In genomic region chr3:69120879-69121464, GRCh38 we compare ENCODE assay signal across 8 cellular contexts. TPM values are rescaled to one million over a fixed set of nuclear protein-coding genes. Genes with fewer than 3 reads are reported as not detected.
DNase-seq lines count a peak whose midpoint lies in the region; ATAC-seq and TF ChIP-seq lines count a peak whose summit lies in the region.

No MANE protein-coding gene starts in this region.

- TF ChIP-seq CTCF in MM.1S (IDR thresholded peaks at IDR 0.05; ENCODE audit: low read length) (peak; percentile 94), gastrocnemius medialis (IDR thresholded peaks at IDR 0.05 in 4 of 5, conservative IDR thresholded peaks at IDR 0.05 in 1 of 5) (peak; percentile 91 to 93 (median 92))

- H3K27me3 ChIP-seq in MM.1S (replicated peaks; ENCODE audit: insufficient read depth, low read length) (no peaks in the 10 kb centered on the region), right cardiac atrium (ENCODE audit: control insufficient read depth, insufficient read depth) (no peaks in the 10 kb centered on the region), gastrocnemius medialis (no peaks in the 10 kb centered on the region)

- H3K4me3 ChIP-seq in MM.1S (ENCODE audit: low read length) (no peak overlapping the region), right cardiac atrium (ENCODE audit: low read length) (peak overlapping the region; percentile 56), gastrocnemius medialis (peak overlapping the region; percentile 25 to 54 (median 48))

- H3K79me2 ChIP-seq in MM.1S (ENCODE audit: low read length), result no peaks in the 10 kb centered on the region

- no peak overlapping the region for H3K27ac ChIP-seq in MM.1S (ENCODE audit: low read length)
- H3K27ac ChIP-seq in right cardiac atrium (ENCODE audit: low read length), result no peak overlapping the region
- peak overlapping the region; percentile 95 to 97 (median 96) for H3K27ac ChIP-seq in gastrocnemius medialis

- no peak overlapping the region for H3K9ac ChIP-seq in MM.1S (ENCODE audit: low read length)

- 0% methylated on average over 1 of the region's 1 CpG for WGBS in right cardiac atrium

- intact Hi-C loops in right cardiac atrium (cut with DNase I), result no loop called here
- intact Hi-C loops in gastrocnemius medialis (cut with DNase I; ENCODE audit: low total_unique reads), result loop anchor here (1.0 to 10.0 kb wide), 5 partner anchors 28 to 1944 kb away; no protein-coding TSS in a partner anchor

- peak overlapping the region; percentile 53 for H2AFZ ChIP-seq in MM.1S (ENCODE audit: low read length)

- H3K36me3 ChIP-seq in MM.1S (replicated peaks; ENCODE audit: insufficient read depth, low read length) (no peaks in the 10 kb centered on the region), gastrocnemius medialis (no peaks in the 10 kb centered on the region)

- peak overlapping the region; percentile 27; the same call in 1 of the 2 replicates for H3K4me2 ChIP-seq in MM.1S (ENCODE audit: low read depth, low read length)

- H3F3A ChIP-seq in MM.1S (ENCODE audit: insufficient read depth, low read length), result 0 out of 2 replicates have a peak, but pooled peaks cover 3% of the 10 kb centered on the region

- in situ Hi-C loops in G401 (cut with HindIII; ENCODE audit: low sequenced_read_pairs), result no loop called here
- in situ Hi-C loops in gastrocnemius medialis (cut with MboI; ENCODE audit: low sequenced_read_pairs in 4 of 4), result no loop called here

- peaks cover 13% of the 10 kb centered on the region for H3K4me1 ChIP-seq in MM.1S (ENCODE audit: low read length)
- H3K4me1 ChIP-seq in right cardiac atrium (ENCODE audit: control insufficient read depth, insufficient read depth, low read length), result peaks cover 1% of the 10 kb centered on the region
- H3K4me1 ChIP-seq in gastrocnemius medialis, result peaks cover 13 to 52% of the 10 kb centered on the region in 2 donors

- H3K9me2 ChIP-seq in MM.1S (replicated peaks; ENCODE audit: insufficient read depth, low read length), result no peaks in the 10 kb centered on the region

- TF ChIP-seq POLR2A in gastrocnemius medialis (IDR thresholded peaks at IDR 0.05), result no peak

- H3K9me3 ChIP-seq in MM.1S (replicated peaks; ENCODE audit: insufficient read depth, low read length), result no peaks in the 10 kb centered on the region
- no peaks in the 10 kb centered on the region for H3K9me3 ChIP-seq in right cardiac atrium (ENCODE audit: control insufficient read depth, low read length)
- H3K9me3 ChIP-seq in gastrocnemius medialis, result no peaks in the 10 kb centered on the region

- H4K20me1 ChIP-seq in MM.1S (ENCODE audit: insufficient read depth, low read length), result no peaks in the 10 kb centered on the region

- DNase-seq in G401 (ENCODE audit: low spot score), result peak; percentile 80
- DNase-seq in MM.1S, result peak; percentile 90
- peak; percentile 46 for DNase-seq in SKM-1 treated with dmso at 0.1 percent for 144 hours (lab: John Stamatoyannopoulos, UW; ENCODE audit: unreplicated experiment)
- peak; percentile 66 for DNase-seq in activated naive CD8-positive, alpha-beta T cell treated with anti-CD3 and anti-CD28 coated beads, Interleukin-2, amount 50 U/mL, for 16 hours (ENCODE audit: low read depth, low spot score)
- peak in 2 of 3 donors; percentile 36 to 62 for DNase-seq in right cardiac atrium
- peak; percentile 73 to 92 for DNase-seq in gastrocnemius medialis

- peak; percentile 78 for ATAC-seq in GM21825 (IDR thresholded peaks at IDR 0.05; ENCODE audit: unreplicated experiment)
- ATAC-seq in right cardiac atrium, result peak; percentile 30 to 33
- peak; percentile 43 to 49 for ATAC-seq in gastrocnemius medialis
- ATAC-seq in GM21515 (IDR thresholded peaks at IDR 0.05; ENCODE audit: unreplicated experiment), result no peak

RNA-seq across cellular contexts. Expression of gene LMOD3, which starts 1.4 kb away (rescaled TPM):
- not detected in 2 replicates for total RNA-seq in G401 (2014; rRNA removed; shearing (Covaris generic))
- total RNA-seq in right cardiac atrium (100 to 1,000 TPM in 1 of 4 donors, 10 to 100 TPM in 3; 44.1 to 127 (median 62.9) TPM), gastrocnemius medialis (100 to 1,000 TPM in 3 of 4 donors, 10 to 100 TPM in 1; 31.0 to 194 (median 113) TPM)
- 64.0 TPM for polyA plus RNA-seq in right cardiac atrium

RNA-seq across cellular contexts. Expression of gene ARL6IP5, which starts 36.2 kb away (rescaled TPM):
- total RNA-seq in G401 (2014; rRNA removed; shearing (Covaris generic)), result 75.9 and 93.3 TPM in 2 replicates
- total RNA-seq in right cardiac atrium, result 100 to 1,000 TPM; 162 to 233 (median 227) TPM
- polyA plus RNA-seq in right cardiac atrium, result 261 TPM
- total RNA-seq in gastrocnemius medialis, result 100 to 1,000 TPM; 108 to 181 (median 145) TPM

RNA-seq across cellular contexts. Expression of gene UBA3, which starts 40.8 kb away (rescaled TPM):
- 71.4 and 77.6 TPM in 2 replicates for total RNA-seq in G401 (2014; rRNA removed; shearing (Covaris generic))
- total RNA-seq in right cardiac atrium (10 to 100 TPM; 63.8 to 67.5 (median 65.2) TPM), gastrocnemius medialis (10 to 100 TPM; 29.3 to 42.2 (median 36.0) TPM)
- 51.4 TPM for polyA plus RNA-seq in right cardiac atrium

Comparison
In these comparisons a context has a peak if more than half of its experiments do, and no peak if none do; other contexts are left out.
1. H3K27ac ChIP-seq: peak in gastrocnemius medialis (4 of 4); none in MM.1S (single experiment) and right cardiac atrium (single experiment).
2. RNA of gene LMOD3, which starts 1.4 kb away (total RNA-seq): 31.0 to 194 TPM in gastrocnemius medialis and 44.1 to 127 TPM in right cardiac atrium; not detected in G401; every median in the first group is over 10 times any median in the second.
3. Peak in every context shown above with its lines, with median percentiles within 50 percentile points of each other: DNase-seq.